11 cellular contexts compared by ENCODE assay signal in genomic region chr2:167127135-167127534, GRCh38.
DNase-seq lines count a peak whose midpoint lies in the region; ATAC-seq and TF ChIP-seq lines count a peak whose summit lies in the region.
"Had no signal": no experiment of that assay in that cellular context is flagged by ENCODE, and none has a peak within 500 bp of the region (broad histone marks: within the 10 kb centered on the region; RNA-seq: fewer than 3 reads in every experiment).

No MANE protein-coding gene starts in this region.

- H3K56ac ChIP-seq in mesendoderm (ENCODE audit: low read length), result no peak overlapping the region

- DNase-seq in GM10248 (ENCODE audit: extremely low spot score) (no peak), NCI-H2171 (lab: John Stamatoyannopoulos, UW) (peak; percentile 60), brain microvascular endothelial cell (peak; percentile 44), mesendoderm (peak; percentile 36), GF-D8 (lab: John Stamatoyannopoulos, UW) (no peak), NCI-H510A treated with DMSO at 0.1 percent for 48 hours (lab: John Stamatoyannopoulos, UW) (no peak)
- DNase-seq in activated T-cell treated with anti-CD3 and anti-CD28 coated beads, Interleukin-2, amount 50 U/mL, for 72 hours, result no peak
- DNase-seq: activated CD8-positive, alpha-beta memory T cell treated with anti-CD3 and anti-CD28 coated beads for 24 hours; effector CD4-positive, alpha-beta T cell; naive B cell had no signal

- H3K27ac ChIP-seq in brain microvascular endothelial cell (no peak overlapping the region), mesendoderm (ENCODE audit: low read depth, low read length) (no peak overlapping the region)

- H3K9me3 Mint-ChIP-seq in activated T-cell treated with anti-CD3 and anti-CD28 coated beads, Interleukin-2, amount 50 U/mL, for 72 hours, result no peaks in the 10 kb centered on the region
- H3K9me3 Mint-ChIP-seq: naive B cell had no signal

- H3K36me3 Mint-ChIP-seq in activated T-cell treated with anti-CD3 and anti-CD28 coated beads, Interleukin-2, amount 50 U/mL, for 72 hours (ENCODE audit: insufficient read depth in 2 of 2), result no peaks in the 10 kb centered on the region
- H3K36me3 Mint-ChIP-seq: naive B cell had no signal

- no peak overlapping the region for H2AK5ac ChIP-seq in mesendoderm (ENCODE audit: low read length)

- no peaks in the 10 kb centered on the region for H3K36me3 ChIP-seq in brain microvascular endothelial cell (replicated peaks)
- no peaks in the 10 kb centered on the region for H3K36me3 ChIP-seq in mesendoderm (ENCODE audit: control insufficient read depth, insufficient read depth, low read length)

- no peak overlapping the region for H2BK15ac ChIP-seq in mesendoderm (replicated peaks; ENCODE audit: low read depth)

- CTCF ChIA-PET in GM10248 (lab: Yijun Ruan, JAX), result interaction anchor here (1.1 kb wide), 1 partner anchor 992 kb away, joined by 5 read pairs; no protein-coding TSS in a partner anchor

- POLR2A ChIA-PET in GM10248 (lab: Yijun Ruan, JAX), result no interaction called here

- H2BK5ac ChIP-seq in mesendoderm (ENCODE audit: low read length), result no peak overlapping the region

- H3K4me1 Mint-ChIP-seq in activated T-cell treated with anti-CD3 and anti-CD28 coated beads, Interleukin-2, amount 50 U/mL, for 72 hours (ENCODE audit: low read depth), result no peaks in the 10 kb centered on the region
- H3K4me1 Mint-ChIP-seq: naive B cell had no signal

- H3K27me3 ChIP-seq in brain microvascular endothelial cell (replicated peaks), result no peaks in the 10 kb centered on the region
- no peaks in the 10 kb centered on the region for H3K27me3 ChIP-seq in mesendoderm (ENCODE audit: insufficient read depth, low read length, poor library complexity)

- ATAC-seq in HG03097 (IDR thresholded peaks at IDR 0.05; ENCODE audit: low FRiP score, unreplicated experiment), result no peak
- ATAC-seq in activated T-cell treated with anti-CD3 and anti-CD28 coated beads, Interleukin-2, amount 50 U/mL, for 72 hours (replicated peaks in 1 of 2), result no peak

- H3K4me2 ChIP-seq in mesendoderm (ENCODE audit: low read length), result no peak overlapping the region

- no peak overlapping the region for H3K4me3 Mint-ChIP-seq in activated T-cell treated with anti-CD3 and anti-CD28 coated beads, Interleukin-2, amount 50 U/mL, for 72 hours
- H3K4me3 Mint-ChIP-seq: naive B cell had no signal

- no CpG with 5 or more reads among the region's 1 CpG for WGBS in mesendoderm (ENCODE audit: extremely low coverage, insufficient coverage, low lambda C conversion rate)

- H4K8ac ChIP-seq in mesendoderm (ENCODE audit: low read depth, low read length), result no peak overlapping the region

- in situ Hi-C loops in brain microvascular endothelial cell (cut with HindIII; ENCODE audit: low pct_ligation_motif_present, low sequenced_read_pairs), result no loop called here

- no peak overlapping the region for H3K23ac ChIP-seq in mesendoderm (ENCODE audit: low read length)

- peak; percentile 1 for TF ChIP-seq CTCF in GM10248 (IDR thresholded peaks at IDR 0.05; ENCODE audit: control extremely low read depth, extremely low read depth, low read depth, missing control alignments)
- TF ChIP-seq CTCF in brain microvascular endothelial cell (IDR thresholded peaks at IDR 0.05; ENCODE audit: low read depth, low read length, missing control alignments), result peak; percentile 50

- no peak overlapping the region for H2BK120ac ChIP-seq in mesendoderm (ENCODE audit: low read depth, low read length)

- H3K4me3 ChIP-seq in brain microvascular endothelial cell (ENCODE audit: low read depth, low read length) (no peak overlapping the region), mesendoderm (ENCODE audit: low read length) (no peak overlapping the region)

- H4K5ac ChIP-seq in mesendoderm (ENCODE audit: low read length), result no peak overlapping the region

- H3K4me1 ChIP-seq in mesendoderm (ENCODE audit: control insufficient read depth, low read depth, low read length), result no peaks in the 10 kb centered on the region

- no peaks in the 10 kb centered on the region for H3K79me2 ChIP-seq in mesendoderm (ENCODE audit: control insufficient read depth, insufficient read depth, low read length)

- H3K4ac ChIP-seq in mesendoderm (ENCODE audit: low read depth, low read length), result no peak overlapping the region

- no peak overlapping the region for H3K27ac Mint-ChIP-seq in activated T-cell treated with anti-CD3 and anti-CD28 coated beads, Interleukin-2, amount 50 U/mL, for 72 hours
- H3K27ac Mint-ChIP-seq: naive B cell had no signal

- H3K9ac ChIP-seq in mesendoderm (ENCODE audit: low read length), result no peak overlapping the region

- H3K18ac ChIP-seq in mesendoderm (ENCODE audit: low read length), result no peak overlapping the region

- no peaks in the 10 kb centered on the region for H3K79me1 ChIP-seq in mesendoderm (ENCODE audit: low read length)

- H3K27me3 Mint-ChIP-seq in activated T-cell treated with anti-CD3 and anti-CD28 coated beads, Interleukin-2, amount 50 U/mL, for 72 hours (ENCODE audit: low read depth), result no peaks in the 10 kb centered on the region

Comparison
In these comparisons a context has a peak if more than half of its experiments do, and no peak if none do; other contexts are left out.
1. DNase-seq: peak in NCI-H2171 (single experiment), brain microvascular endothelial cell (single experiment) and mesendoderm (single experiment); none in GM10248 (single experiment), GF-D8 (single experiment), NCI-H510A treated with DMSO at 0.1 percent for 48 hours (single experiment) and activated T-cell treated with anti-CD3 and anti-CD28 coated beads, Interleukin-2, amount 50 U/mL, for 72 hours (0 of 2).